1 cellular context compared by ENCODE assay signal in genomic region chr2:196000551-196000950, GRCh38.
A peak's percentile ranks its signal among the peaks of the same experiment; 100 is the strongest.
TF ChIP-seq lines count a peak whose summit lies in the region.

No MANE protein-coding gene starts in this region.

TF ChIP-seq in HepG2, 621 proteins besides CTCF, POLR2A, EP300 and RAD21 (continued from another document):
- TF ChIP-seq ZSCAN21 (CRISPR knock-in tag; IDR thresholded peaks at IDR 0.05; ENCODE audit: borderline replicate concordance) (no peak), DZIP1 (CRISPR knock-in tag; IDR thresholded peaks at IDR 0.05) (no peak), CREB1 (IDR thresholded peaks at IDR 0.05) (peak; percentile 98), CREB1 (CRISPR knock-in tag; IDR thresholded peaks at IDR 0.05) (no peak), ZNF615 (CRISPR knock-in tag; IDR thresholded peaks at IDR 0.05; ENCODE audit: borderline replicate concordance) (no peak), ZBTB21 (CRISPR knock-in tag; IDR thresholded peaks at IDR 0.05) (no peak), HCFC1 (IDR thresholded peaks at IDR 0.05; ENCODE audit: low read depth, low read length) (no peak), ZNF879 (CRISPR knock-in tag; IDR thresholded peaks at IDR 0.05) (no peak), TEAD3 (CRISPR knock-in tag; optimal IDR thresholded peaks at IDR 0.05; ENCODE audit: borderline replicate concordance) (no peak)
